8 cellular contexts compared by ENCODE assay signal in the genomic region with DNA sequence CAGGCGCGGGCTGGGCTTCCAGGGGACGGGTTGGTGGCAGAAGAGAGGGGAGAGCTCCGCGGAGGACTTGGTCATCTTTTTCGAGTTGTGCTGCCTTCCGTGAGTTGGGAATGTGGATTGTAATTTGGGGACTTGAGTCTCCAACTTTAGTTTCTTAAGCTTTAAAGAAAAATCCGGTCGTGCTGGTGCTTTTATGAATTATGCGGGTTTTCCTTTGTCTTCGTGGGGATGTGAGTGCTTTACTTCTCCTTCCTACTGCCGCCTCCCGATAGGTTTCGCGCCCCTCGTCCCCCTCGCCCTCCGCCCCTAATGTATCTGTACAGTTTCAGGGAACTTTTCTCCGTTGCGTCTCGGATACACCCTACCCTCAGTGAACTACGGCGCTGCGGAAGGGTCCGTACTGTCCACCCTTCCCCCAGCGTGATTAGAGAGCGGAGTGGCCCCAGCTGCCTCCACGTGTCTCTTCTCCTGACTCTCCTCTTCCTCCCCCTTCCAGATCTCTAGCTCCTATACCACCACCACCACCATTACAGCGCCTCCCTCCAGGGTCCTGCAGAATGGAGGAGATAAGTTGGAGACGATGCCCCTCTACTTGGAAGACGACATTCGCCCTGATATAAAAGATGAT. TPM values are rescaled to one million over a fixed set of nuclear protein-coding genes. Genes with fewer than 3 reads are reported as not detected.
DNase-seq lines count a peak whose midpoint lies in the region; FAIRE-seq and TF ChIP-seq lines count a peak whose summit lies in the region.

No MANE protein-coding gene starts in this region.

- no peaks in the 10 kb centered on the region for H3K27me3 ChIP-seq in mononuclear cell (ENCODE audit: insufficient read depth, low read length)

- FAIRE-seq in D721Med (lab: Jason Lieb, UNC), result no peak

- TF ChIP-seq CTCF in D721Med (IDR thresholded peaks at IDR 0.05; ENCODE audit: insufficient read depth, missing control alignments), result no peak

- H3K4me3 ChIP-seq in mononuclear cell (ENCODE audit: low read length), result peak overlapping the region; percentile 51

- DNase-seq in NCI-H146 (lab: John Stamatoyannopoulos, UW), result peak; percentile 22
- DNase-seq in NCI-H146 treated with DMSO at 0.1 percent for 48 hours (lab: John Stamatoyannopoulos, UW; ENCODE audit: unreplicated experiment), result no peak
- peak; percentile 2 for DNase-seq in NCI-H526 treated with DMSO at 0.1 percent for 48 hours (lab: John Stamatoyannopoulos, UW)
- peak; percentile 36 for DNase-seq in dermis blood vessel endothelial cell
- no peak for DNase-seq in NCI-H128 (lab: John Stamatoyannopoulos, UW; ENCODE audit: unreplicated experiment)
- no peak for DNase-seq in D721Med (ENCODE audit: insufficient read length, low spot score)
- DNase-seq in NCI-H1105 treated with DMSO at 0.1 percent for 48 hours (lab: John Stamatoyannopoulos, UW), result no peak

- peaks cover 24% of the 10 kb centered on the region for H3K4me1 ChIP-seq in mononuclear cell (ENCODE audit: insufficient read depth, low read length)

- no peaks in the 10 kb centered on the region for H3K9me3 ChIP-seq in mononuclear cell (ENCODE audit: low read depth, low read length)

RNA-seq across cellular contexts. Expression of gene SCD, which starts 0.6 kb away (rescaled TPM):
- total RNA-seq in dermis blood vessel endothelial cell (62.3 and 297 TPM in 2 replicates), mononuclear cell (1.9 TPM)

RNA-seq across cellular contexts. Expression of gene PKD2L1, which starts 17.7 kb away (rescaled TPM):
- not detected in 2 replicates for total RNA-seq in dermis blood vessel endothelial cell
- total RNA-seq in mononuclear cell, result under 0.01 TPM

Comparison
In these comparisons a context has a peak if more than half of its experiments do, and no peak if none do; other contexts are left out.
1. DNase-seq: peak in NCI-H146 (single experiment), NCI-H526 treated with DMSO at 0.1 percent for 48 hours (single experiment) and dermis blood vessel endothelial cell (single experiment); none in NCI-H146 treated with DMSO at 0.1 percent for 48 hours (single experiment), NCI-H128 (single experiment), D721Med (single experiment) and NCI-H1105 treated with DMSO at 0.1 percent for 48 hours (single experiment).
2. RNA of gene SCD, which starts 0.6 kb away (total RNA-seq): 62.3 to 297 TPM in dermis blood vessel endothelial cell; 1.9 TPM in mononuclear cell (single experiment); every median in the first group is over 10 times any median in the second.